Comparison of ENCODE assay signal across 8 cellular contexts in the genomic region with DNA sequence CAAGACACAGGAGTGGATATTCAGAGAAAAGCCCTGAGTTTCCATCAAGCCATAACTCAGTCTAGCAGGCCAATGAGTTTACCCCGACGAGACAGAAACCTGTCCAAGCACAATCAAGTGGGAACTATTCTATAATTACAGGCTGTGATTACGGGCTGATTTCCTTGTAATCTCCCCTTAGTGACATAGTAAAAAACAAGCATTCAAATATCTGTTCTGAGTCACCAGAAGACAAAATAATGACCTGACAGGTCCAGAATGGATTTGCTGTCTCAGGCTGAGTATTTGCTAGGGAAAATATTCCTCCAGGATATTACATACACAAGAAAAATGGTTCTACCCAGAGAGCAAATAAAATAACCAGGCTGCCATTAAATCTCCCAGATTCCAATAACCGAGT. TPM values are rescaled to one million over a fixed set of nuclear protein-coding genes. Genes with fewer than 3 reads are reported as not detected.
"Had no signal": no experiment of that assay in that cellular context is flagged by ENCODE, and none has a peak within 500 bp of the region (broad histone marks: within the 10 kb centered on the region; RNA-seq: fewer than 3 reads in every experiment).

No MANE protein-coding gene starts in this region.

- H3K36me3 ChIP-seq: HAP-1 had no signal

- H3K4me3 ChIP-seq: GM23248, HAP-1, K562 had no signal

- H3K4me1 ChIP-seq: HAP-1 had no signal

- DNase-seq: GM23248, GOT3, H7, IMR-90 had no signal

- ATAC-seq: HCT116, K562 had no signal

- H3K27ac ChIP-seq: GM23248 had no signal

- H3K9me3 ChIP-seq: HAP-1 had no signal

RNA-seq across cellular contexts. Expression of gene OLFM1, which starts 35.7 kb away (rescaled TPM):
- total RNA-seq: HT-29, K562 had no signal
